ENCODE assay signal across 1 cellular context in the genomic region with DNA sequence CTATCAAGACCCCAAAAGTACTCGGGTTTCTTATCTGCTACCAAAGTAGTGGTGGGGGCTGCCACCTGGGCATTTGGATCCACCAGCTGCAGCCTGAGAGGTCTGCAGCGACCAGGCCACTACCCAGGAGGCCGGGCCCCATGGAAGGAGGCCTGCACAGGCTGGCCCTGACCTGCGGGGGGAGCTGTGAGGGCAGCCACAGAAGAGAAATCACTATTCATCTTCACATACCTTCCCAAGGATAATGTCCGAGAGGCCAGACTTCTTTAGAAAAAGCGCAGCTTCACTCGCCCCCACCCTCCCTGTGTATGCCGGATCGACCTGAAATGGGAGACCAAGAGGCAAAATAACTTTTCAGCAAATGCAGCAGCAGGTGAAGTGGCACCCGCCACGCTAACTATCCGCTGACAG.
TF ChIP-seq lines count a peak whose summit lies in the region.

No MANE protein-coding gene starts in this region.

TF ChIP-seq in WTC11, 78 proteins besides CTCF, POLR2A, EP300 and RAD21 (continued from another document):
- TF ChIP-seq, protein P1, sequence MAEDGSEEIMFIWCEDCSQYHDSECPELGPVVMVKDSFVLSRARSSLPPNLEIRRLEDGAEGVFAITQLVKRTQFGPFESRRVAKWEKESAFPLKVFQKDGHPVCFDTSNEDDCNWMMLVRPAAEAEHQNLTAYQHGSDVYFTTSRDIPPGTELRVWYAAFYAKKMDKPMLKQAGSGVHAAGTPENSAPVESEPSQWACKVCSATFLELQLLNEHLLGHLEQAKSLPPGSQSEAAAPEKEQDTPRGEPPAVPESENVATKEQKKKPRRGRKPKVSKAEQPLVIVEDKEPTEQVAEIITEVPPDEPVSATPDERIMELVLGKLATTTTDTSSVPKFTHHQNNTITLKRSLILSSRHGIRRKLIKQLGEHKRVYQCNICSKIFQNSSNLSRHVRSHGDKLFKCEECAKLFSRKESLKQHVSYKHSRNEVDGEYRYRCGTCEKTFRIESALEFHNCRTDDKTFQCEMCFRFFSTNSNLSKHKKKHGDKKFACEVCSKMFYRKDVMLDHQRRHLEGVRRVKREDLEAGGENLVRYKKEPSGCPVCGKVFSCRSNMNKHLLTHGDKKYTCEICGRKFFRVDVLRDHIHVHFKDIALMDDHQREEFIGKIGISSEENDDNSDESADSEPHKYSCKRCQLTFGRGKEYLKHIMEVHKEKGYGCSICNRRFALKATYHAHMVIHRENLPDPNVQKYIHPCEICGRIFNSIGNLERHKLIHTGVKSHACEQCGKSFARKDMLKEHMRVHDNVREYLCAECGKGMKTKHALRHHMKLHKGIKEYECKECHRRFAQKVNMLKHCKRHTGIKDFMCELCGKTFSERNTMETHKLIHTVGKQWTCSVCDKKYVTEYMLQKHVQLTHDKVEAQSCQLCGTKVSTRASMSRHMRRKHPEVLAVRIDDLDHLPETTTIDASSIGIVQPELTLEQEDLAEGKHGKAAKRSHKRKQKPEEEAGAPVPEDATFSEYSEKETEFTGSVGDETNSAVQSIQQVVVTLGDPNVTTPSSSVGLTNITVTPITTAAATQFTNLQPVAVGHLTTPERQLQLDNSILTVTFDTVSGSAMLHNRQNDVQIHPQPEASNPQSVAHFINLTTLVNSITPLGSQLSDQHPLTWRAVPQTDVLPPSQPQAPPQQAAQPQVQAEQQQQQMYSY (CRISPR knock-in tag; IDR thresholded peaks at IDR 0.05) = no peak
